In the genomic region with DNA sequence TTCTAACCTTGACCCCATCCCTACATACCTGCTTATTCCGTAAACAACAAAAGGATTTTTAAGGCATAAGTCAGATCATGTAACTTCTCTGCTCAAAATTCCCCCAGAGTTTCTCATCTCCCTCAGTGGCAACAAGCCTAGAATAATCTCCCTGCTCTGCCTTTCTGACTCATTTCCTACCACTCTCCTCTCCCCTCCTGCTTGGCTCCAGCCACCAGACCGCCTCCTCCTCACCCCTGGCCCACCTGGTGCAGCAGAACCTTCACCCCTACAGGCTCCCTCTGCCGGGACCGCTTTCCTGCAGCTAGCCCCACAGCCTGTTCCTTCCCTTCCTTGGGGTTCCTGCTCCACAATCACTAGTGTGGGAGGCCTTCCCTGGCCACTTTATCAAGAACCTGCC, we compare ENCODE assay signal across 10 cellular contexts. TPM values are rescaled to one million over a fixed set of nuclear protein-coding genes. Genes with fewer than 3 reads are reported as not detected.
DNase-seq lines count a peak whose midpoint lies in the region; ATAC-seq and TF ChIP-seq lines count a peak whose summit lies in the region.
"Had no signal": no experiment of that assay in that cellular context is flagged by ENCODE, and none has a peak within 500 bp of the region (broad histone marks: within the 10 kb centered on the region; RNA-seq: fewer than 3 reads in every experiment).

No MANE protein-coding gene starts in this region.

- no peak overlapping the region for H2AK5ac ChIP-seq in mesendoderm (ENCODE audit: low read length)

- H3K9ac ChIP-seq in HUES48 (ENCODE audit: low read depth, low read length) (no peak overlapping the region), mammary epithelial cell (ENCODE audit: insufficient read depth, low read length) (peak overlapping the region; percentile 30), mesendoderm (ENCODE audit: low read length) (no peak overlapping the region)

- peaks cover 38% of the 10 kb centered on the region for H3K4me1 ChIP-seq in HUES48 (ENCODE audit: control insufficient read depth, insufficient read depth, low read length)
- H3K4me1 ChIP-seq in mammary epithelial cell (ENCODE audit: insufficient read depth, low read length): peaks cover 45% of the 10 kb centered on the region
- H3K4me1 ChIP-seq in mesendoderm (ENCODE audit: control insufficient read depth, low read depth, low read length): no peaks in the 10 kb centered on the region

- no TSS peak for BruUV-seq in mammary epithelial cell (replicated peaks; lab: Mats Ljungman, UMichigan)

- in situ Hi-C loops in mammary epithelial cell (cut with MboI; ENCODE audit: low sequenced_read_pairs in 2 of 2): no loop called here
- in situ Hi-C loops in GM13977 (cut with MboI; ENCODE audit: low pct_unique_long_range_greater_than_20kb, low sequenced_read_pairs, unreplicated experiment): no loop called here

- CTCF ChIA-PET in mammary epithelial cell (lab: Charles Lee; ENCODE audit: low non-redundant PET): no interaction called here

- H2BK5ac ChIP-seq in mesendoderm (ENCODE audit: low read length): no peak overlapping the region

- peak overlapping the region; percentile 53 for H3K27ac ChIP-seq in HUES48 (ENCODE audit: low read depth, low read length)
- peak overlapping the region; percentile 66 for H3K27ac ChIP-seq in mammary epithelial cell (ENCODE audit: insufficient read depth, low read depth, low read length)
- H3K27ac ChIP-seq in mesendoderm (ENCODE audit: low read depth, low read length): no peak overlapping the region

- dilution Hi-C loops in mammary epithelial cell (cut with HindIII; ENCODE audit: low sequenced_read_pairs): no loop called here

- H3K79me1 ChIP-seq in mesendoderm (ENCODE audit: low read length): no peaks in the 10 kb centered on the region

- H3K4ac ChIP-seq in mesendoderm (ENCODE audit: low read depth, low read length): no peak overlapping the region

- H3K9me3 ChIP-seq in HUES48 (ENCODE audit: control insufficient read depth, insufficient read depth, low read length) (no peaks in the 10 kb centered on the region), mammary epithelial cell (replicated peaks; ENCODE audit: insufficient read depth, low read length) (no peaks in the 10 kb centered on the region)

- no peak overlapping the region for H3K18ac ChIP-seq in mesendoderm (ENCODE audit: low read length)

- no peaks in the 10 kb centered on the region for H4K20me1 ChIP-seq in mammary epithelial cell (ENCODE audit: insufficient read depth, low read length)

- DNase-seq in AG20443 (ENCODE audit: low spot score) (peak; percentile 81), mammary epithelial cell (peak; percentile 93), mesendoderm (peak; percentile 71), GM19240 (ENCODE audit: insufficient read length, low spot score) (no peak), GM13977 (ENCODE audit: low spot score) (no peak), DMS79 (lab: John Stamatoyannopoulos, UW) (no peak)
- DNase-seq: activated naive CD4-positive, alpha-beta T cell treated with anti-CD3 and anti-CD28 coated beads, Interleukin-2, amount 10 ng/mL, durations not matched to agents 7 days and 5 days; NCI-H187 treated with DMSO at 0.1 percent for 48 hours had no signal

- peak overlapping the region; percentile 72 for H3K4me2 ChIP-seq in mammary epithelial cell (ENCODE audit: insufficient read depth, low read depth, low read length)
- no peak overlapping the region for H3K4me2 ChIP-seq in mesendoderm (ENCODE audit: low read length)

- H2BK120ac ChIP-seq in mesendoderm (ENCODE audit: low read depth, low read length): no peak overlapping the region

- H4K8ac ChIP-seq in mesendoderm (ENCODE audit: low read depth, low read length): no peak overlapping the region

- intact Hi-C loops in mammary epithelial cell (cut with micrococcal nuclease): loop anchor here (1.0 to 10.0 kb wide), 5 partner anchors 16 to 472 kb away; no protein-coding TSS in a partner anchor

- H3K79me2 ChIP-seq in mammary epithelial cell (ENCODE audit: insufficient read depth, low read length) (peaks cover 89% of the 10 kb centered on the region), mesendoderm (ENCODE audit: control insufficient read depth, insufficient read depth, low read length) (no peaks in the 10 kb centered on the region)

- no peak overlapping the region for H2BK15ac ChIP-seq in mesendoderm (replicated peaks; ENCODE audit: low read depth)

- H3K23ac ChIP-seq in mesendoderm (ENCODE audit: low read length): no peak overlapping the region

- H3K36me3 ChIP-seq in HUES48 (ENCODE audit: control insufficient read depth, insufficient read depth, low read length): no peaks in the 10 kb centered on the region
- H3K36me3 ChIP-seq in mammary epithelial cell (ENCODE audit: insufficient read depth, low read length): no peaks in the 10 kb centered on the region
- no peaks in the 10 kb centered on the region for H3K36me3 ChIP-seq in mesendoderm (ENCODE audit: control insufficient read depth, insufficient read depth, low read length)

- WGBS in mammary epithelial cell (ENCODE audit: low coverage, missing lambda C conversion rate): 13% methylated on average over 4 of the region's 4 CpGs
- WGBS in mesendoderm (ENCODE audit: extremely low coverage, insufficient coverage, low lambda C conversion rate): no CpG with 5 or more reads among the region's 4 CpGs

- H3K27me3 ChIP-seq in HUES48 (ENCODE audit: control insufficient read depth, insufficient read depth, low read length) (no peaks in the 10 kb centered on the region), mammary epithelial cell (ENCODE audit: insufficient read depth, low read length) (no peaks in the 10 kb centered on the region), mesendoderm (ENCODE audit: insufficient read depth, low read length, poor library complexity) (no peaks in the 10 kb centered on the region)

- TF ChIP-seq CTCF in mammary epithelial cell (conservative IDR thresholded peaks at IDR 0.05 in 1 of 2, IDR thresholded peaks at IDR 0.05 in 1 of 2; ENCODE audit: extremely low read depth in 1 of 2, insufficient read depth in 1 of 2, low read depth in 1 of 2, low read length in 2 of 2): peak; percentile 4 to 19
- TF ChIP-seq CTCF in GM13977 (IDR thresholded peaks at IDR 0.05; ENCODE audit: extremely low read depth, insufficient read depth, missing control alignments): no peak

- H3K56ac ChIP-seq in mesendoderm (ENCODE audit: low read length): no peak overlapping the region

- H4K5ac ChIP-seq in mesendoderm (ENCODE audit: low read length): no peak overlapping the region

- no peak overlapping the region for H3K4me3 ChIP-seq in HUES48 (ENCODE audit: low read depth, low read length)
- H3K4me3 ChIP-seq in mammary epithelial cell (replicated peaks in 1 of 3; ENCODE audit: insufficient read depth in 1 of 3, low read depth in 2 of 3, low read length in 3 of 3): peak overlapping the region in 2 of 3 experiments; percentile 19 to 25
- no peak overlapping the region for H3K4me3 ChIP-seq in mesendoderm (ENCODE audit: low read length)

- ATAC-seq in GM21381 (IDR thresholded peaks at IDR 0.05; ENCODE audit: unreplicated experiment): no peak

- peak overlapping the region; percentile 28 for H2AFZ ChIP-seq in mammary epithelial cell (ENCODE audit: low read depth, low read length)

RNA-seq across cellular contexts. Expression of a gene that starts 32.1 kb away (rescaled TPM):
- 10 to 100 TPM; 19.0 to 38.4 TPM for total RNA-seq in mammary epithelial cell
- polyA plus RNA-seq in mammary epithelial cell: 36.2 TPM
- polyA minus RNA-seq in mammary epithelial cell: 37.1 TPM
- polyA plus RNA-seq in mesendoderm (2013, experiment 1 of 2): 5.9 TPM
- 6.0 TPM for polyA plus RNA-seq in mesendoderm (2013, experiment 2 of 2)

Comparison
In these comparisons a context has a peak if more than half of its experiments do, and no peak if none do; other contexts are left out.
1. DNase-seq: peak in AG20443 (single experiment), mammary epithelial cell (single experiment) and mesendoderm (single experiment); none in GM19240 (single experiment), GM13977 (single experiment) and DMS79 (single experiment).
2. H3K4me3 ChIP-seq: peak in mammary epithelial cell (2 of 3); none in HUES48 (single experiment) and mesendoderm (single experiment).